In genomic region chr13:34432234-34432633, GRCh38 we compare ENCODE assay signal across 19 cellular contexts.
DNase-seq lines count a peak whose midpoint lies in the region; ATAC-seq, FAIRE-seq and TF ChIP-seq lines count a peak whose summit lies in the region.
"Had no signal": no experiment of that assay in that cellular context is flagged by ENCODE, and none has a peak within 500 bp of the region (broad histone marks: within the 10 kb centered on the region; RNA-seq: fewer than 3 reads in every experiment).

No MANE protein-coding gene starts in this region.

- FAIRE-seq in GM19239 (lab: Jason Lieb, UNC): no peak
- FAIRE-seq: GM12878, H1 had no signal

- peaks cover 7% of the 10 kb centered on the region for H3K4me1 Mint-ChIP-seq in neural progenitor cell
- peaks cover 12% of the 10 kb centered on the region for H3K4me1 Mint-ChIP-seq in chondrocyte (ENCODE audit: low read depth)
- H3K4me1 Mint-ChIP-seq: CD14-positive monocyte; CD4-positive, alpha-beta memory T cell; H9 had no signal

- no peaks in the 10 kb centered on the region for H3K9me3 ChIP-seq in neural progenitor cell (ENCODE audit: low read depth)

- H3K9me3 Mint-ChIP-seq in neural progenitor cell: peaks cover 2% of the 10 kb centered on the region
- H3K9me3 Mint-ChIP-seq in chondrocyte (ENCODE audit: low read depth): no peaks in the 10 kb centered on the region
- H3K9me3 Mint-ChIP-seq: H9 had no signal

- ATAC-seq in HG03520 (IDR thresholded peaks at IDR 0.05; ENCODE audit: unreplicated experiment): no peak
- ATAC-seq: GM12878 had no signal

- no peak overlapping the region for H2AFZ ChIP-seq in neural progenitor cell (replicated peaks)

- H3K36me3 Mint-ChIP-seq in neural progenitor cell (no peaks in the 10 kb centered on the region), chondrocyte (ENCODE audit: low read depth) (no peaks in the 10 kb centered on the region)
- H3K36me3 Mint-ChIP-seq: CD14-positive monocyte; CD4-positive, alpha-beta memory T cell had no signal

- peaks cover 10% of the 10 kb centered on the region for H3K4me1 ChIP-seq in neural progenitor cell
- H3K4me1 ChIP-seq: BLaER1 had no signal

- H3K4me2 ChIP-seq in neural progenitor cell: peak overlapping the region; percentile 28
- H3K4me2 ChIP-seq: BLaER1 had no signal

- H3K36me3 ChIP-seq in neural progenitor cell: no peaks in the 10 kb centered on the region
- H3K36me3 ChIP-seq: BLaER1 had no signal

- H3K27ac Mint-ChIP-seq in neural progenitor cell (no peak overlapping the region), chondrocyte (ENCODE audit: unreplicated experiment) (no peak overlapping the region)
- H3K27ac Mint-ChIP-seq: CD14-positive monocyte; CD4-positive, alpha-beta memory T cell; H9 had no signal

- no peaks in the 10 kb centered on the region for H3K79me2 ChIP-seq in neural progenitor cell (ENCODE audit: low read depth)

- DNase-seq in NCI-H1417 (lab: John Stamatoyannopoulos, UW) (peak in 2 of 3 experiments; percentile 40 to 71), NCI-H1417 treated with DMSO at 0.1 percent for 48 hours (lab: John Stamatoyannopoulos, UW) (no peak), NCI-H146 treated with DMSO at 0.1 percent for 48 hours (lab: John Stamatoyannopoulos, UW; ENCODE audit: unreplicated experiment) (peak; percentile 40), NCI-H748 (lab: John Stamatoyannopoulos, UW; ENCODE audit: unreplicated experiment) (peak; percentile 77), neural progenitor cell (ENCODE audit: low spot score) (peak; percentile 39), GM19239 (ENCODE audit: insufficient read length, low spot score) (no peak), chondrocyte (ENCODE audit: low spot score) (no peak)
- DNase-seq: Calu3; CD4-positive, alpha-beta memory T cell; DND-41; EL; H9 had no signal

- no peaks in the 10 kb centered on the region for H3F3A ChIP-seq in neural progenitor cell (ENCODE audit: low read depth)

- H4K20me1 ChIP-seq in neural progenitor cell (ENCODE audit: low read depth): no peaks in the 10 kb centered on the region
- H4K20me1 ChIP-seq: BLaER1 had no signal

- no peaks in the 10 kb centered on the region for H3K27me3 ChIP-seq in neural progenitor cell
- H3K27me3 ChIP-seq: BLaER1 had no signal

- H3K4me3 ChIP-seq in neural progenitor cell: no peak overlapping the region
- H3K4me3 ChIP-seq: BLaER1, GM12878 had no signal

- no peak for TF ChIP-seq CTCF in neural progenitor cell (IDR thresholded peaks at IDR 0.05)
- no peak for TF ChIP-seq CTCF in chondrocyte (IDR thresholded peaks at IDR 0.05)

- no peak overlapping the region for H3K27ac ChIP-seq in neural progenitor cell
- H3K27ac ChIP-seq: 22Rv1, BLaER1, HL-60 had no signal

- H3K4me3 Mint-ChIP-seq in neural progenitor cell (no peak overlapping the region), chondrocyte (ENCODE audit: unreplicated experiment) (no peak overlapping the region)
- H3K4me3 Mint-ChIP-seq: CD14-positive monocyte; CD4-positive, alpha-beta memory T cell; H9 had no signal

- H3K9ac ChIP-seq in neural progenitor cell: no peak overlapping the region
- H3K9ac ChIP-seq: BLaER1 had no signal

- H3K27me3 Mint-ChIP-seq in neural progenitor cell (ENCODE audit: insufficient read depth, low read depth) (no peaks in the 10 kb centered on the region), chondrocyte (ENCODE audit: low read depth) (no peaks in the 10 kb centered on the region)
- H3K27me3 Mint-ChIP-seq: CD4-positive, alpha-beta memory T cell had no signal

Comparison
In these comparisons a context has a peak if more than half of its experiments do, and no peak if none do; other contexts are left out.
1. DNase-seq: peak in NCI-H1417 (2 of 3), NCI-H146 treated with DMSO at 0.1 percent for 48 hours (single experiment), NCI-H748 (single experiment) and neural progenitor cell (single experiment); none in NCI-H1417 treated with DMSO at 0.1 percent for 48 hours (single experiment), GM19239 (single experiment) and chondrocyte (single experiment).